ENCODE assay signal across 1 cellular context in the genomic region with DNA sequence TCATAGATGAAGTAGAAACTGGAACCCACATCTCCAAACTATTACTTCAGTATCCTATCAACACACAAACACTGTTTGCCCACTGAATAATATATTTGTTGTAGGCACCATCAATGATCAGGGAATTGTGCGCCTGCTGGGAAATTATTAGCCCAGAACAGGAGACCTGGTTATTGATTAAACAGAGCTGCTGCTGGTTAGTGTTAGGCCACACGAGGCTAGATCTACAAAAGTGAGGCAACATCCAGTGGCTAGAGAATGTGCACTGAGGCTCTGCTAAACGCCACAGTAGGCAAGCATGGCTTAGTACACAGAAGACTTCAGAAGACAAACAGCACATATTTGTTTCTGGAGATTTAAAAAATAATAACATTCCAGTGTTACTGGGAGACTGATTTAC.
A peak's percentile ranks its signal among the peaks of the same experiment; 100 is the strongest.
TF ChIP-seq lines count a peak whose summit lies in the region.

No MANE protein-coding gene starts in this region.

TF ChIP-seq in HepG2, 621 proteins besides CTCF, POLR2A, EP300 and RAD21 (continued from another document and continues in another):
- TF ChIP-seq, protein P1, sequence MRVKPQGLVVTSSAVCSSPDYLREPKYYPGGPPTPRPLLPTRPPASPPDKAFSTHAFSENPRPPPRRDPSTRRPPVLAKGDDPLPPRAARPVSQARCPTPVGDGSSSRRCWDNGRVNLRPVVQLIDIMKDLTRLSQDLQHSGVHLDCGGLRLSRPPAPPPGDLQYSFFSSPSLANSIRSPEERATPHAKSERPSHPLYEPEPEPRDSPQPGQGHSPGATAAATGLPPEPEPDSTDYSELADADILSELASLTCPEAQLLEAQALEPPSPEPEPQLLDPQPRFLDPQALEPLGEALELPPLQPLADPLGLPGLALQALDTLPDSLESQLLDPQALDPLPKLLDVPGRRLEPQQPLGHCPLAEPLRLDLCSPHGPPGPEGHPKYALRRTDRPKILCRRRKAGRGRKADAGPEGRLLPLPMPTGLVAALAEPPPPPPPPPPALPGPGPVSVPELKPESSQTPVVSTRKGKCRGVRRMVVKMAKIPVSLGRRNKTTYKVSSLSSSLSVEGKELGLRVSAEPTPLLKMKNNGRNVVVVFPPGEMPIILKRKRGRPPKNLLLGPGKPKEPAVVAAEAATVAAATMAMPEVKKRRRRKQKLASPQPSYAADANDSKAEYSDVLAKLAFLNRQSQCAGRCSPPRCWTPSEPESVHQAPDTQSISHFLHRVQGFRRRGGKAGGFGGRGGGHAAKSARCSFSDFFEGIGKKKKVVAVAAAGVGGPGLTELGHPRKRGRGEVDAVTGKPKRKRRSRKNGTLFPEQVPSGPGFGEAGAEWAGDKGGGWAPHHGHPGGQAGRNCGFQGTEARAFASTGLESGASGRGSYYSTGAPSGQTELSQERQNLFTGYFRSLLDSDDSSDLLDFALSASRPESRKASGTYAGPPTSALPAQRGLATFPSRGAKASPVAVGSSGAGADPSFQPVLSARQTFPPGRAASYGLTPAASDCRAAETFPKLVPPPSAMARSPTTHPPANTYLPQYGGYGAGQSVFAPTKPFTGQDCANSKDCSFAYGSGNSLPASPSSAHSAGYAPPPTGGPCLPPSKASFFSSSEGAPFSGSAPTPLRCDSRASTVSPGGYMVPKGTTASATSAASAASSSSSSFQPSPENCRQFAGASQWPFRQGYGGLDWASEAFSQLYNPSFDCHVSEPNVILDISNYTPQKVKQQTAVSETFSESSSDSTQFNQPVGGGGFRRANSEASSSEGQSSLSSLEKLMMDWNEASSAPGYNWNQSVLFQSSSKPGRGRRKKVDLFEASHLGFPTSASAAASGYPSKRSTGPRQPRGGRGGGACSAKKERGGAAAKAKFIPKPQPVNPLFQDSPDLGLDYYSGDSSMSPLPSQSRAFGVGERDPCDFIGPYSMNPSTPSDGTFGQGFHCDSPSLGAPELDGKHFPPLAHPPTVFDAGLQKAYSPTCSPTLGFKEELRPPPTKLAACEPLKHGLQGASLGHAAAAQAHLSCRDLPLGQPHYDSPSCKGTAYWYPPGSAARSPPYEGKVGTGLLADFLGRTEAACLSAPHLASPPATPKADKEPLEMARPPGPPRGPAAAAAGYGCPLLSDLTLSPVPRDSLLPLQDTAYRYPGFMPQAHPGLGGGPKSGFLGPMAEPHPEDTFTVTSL (CRISPR knock-in tag; IDR thresholded peaks at IDR 0.05; ENCODE audit: borderline replicate concordance) = no peak
- TF ChIP-seq NR2F6 (IDR thresholded peaks at IDR 0.05) (peak; percentile 13; the same call in 1 of the 2 replicates), NR2F6 (CRISPR knock-in tag; IDR thresholded peaks at IDR 0.05) (peak; percentile 53; the same call in 1 of the 2 replicates), ARNT2 (CRISPR knock-in tag; IDR thresholded peaks at IDR 0.05; ENCODE audit: low read depth) (no peak), ZNF331 (CRISPR knock-in tag; IDR thresholded peaks at IDR 0.05) (peak; percentile 56; the same call in 1 of the 2 replicates), MYC (CRISPR knock-in tag; IDR thresholded peaks at IDR 0.05; ENCODE audit: borderline replicate concordance) (no peak), NFRKB (IDR thresholded peaks at IDR 0.05) (no peak), ZFY (CRISPR knock-in tag; IDR thresholded peaks at IDR 0.05) (0 out of 2 replicates have a peak, but pooled peaks have one; percentile 22), GFI1 (CRISPR knock-in tag; IDR thresholded peaks at IDR 0.05; ENCODE audit: borderline replicate concordance) (peak; percentile 32; the same call in 1 of the 2 replicates), ZBTB20 (CRISPR knock-in tag; IDR thresholded peaks at IDR 0.05; ENCODE audit: borderline replicate concordance, low read depth) (no peak), GTF2F1 (IDR thresholded peaks at IDR 0.05; ENCODE audit: low read length) (no peak), KMT2A (CRISPR knock-in tag; IDR thresholded peaks at IDR 0.05) (0 out of 2 replicates have a peak, but pooled peaks have one; percentile 29), ZNF468 (CRISPR knock-in tag; IDR thresholded peaks at IDR 0.05) (no peak), HOXA3 (CRISPR knock-in tag; IDR thresholded peaks at IDR 0.05) (0 out of 2 replicates have a peak, but pooled peaks have one; percentile 41), ERF (CRISPR knock-in tag; IDR thresholded peaks at IDR 0.05) (peak; percentile 53; the same call in 1 of the 2 replicates), GATAD2A (CRISPR knock-in tag; IDR thresholded peaks at IDR 0.05) (peak; percentile 77), RNF2 (conservative IDR thresholded peaks at IDR 0.05; ENCODE audit: low read depth) (no peak), NFATC3 (CRISPR knock-in tag; IDR thresholded peaks at IDR 0.05) (no peak), GZF1 (CRISPR knock-in tag; IDR thresholded peaks at IDR 0.05) (no peak), ZNF232 (CRISPR knock-in tag; IDR thresholded peaks at IDR 0.05; ENCODE audit: borderline replicate concordance) (no peak), ZNF317 (CRISPR knock-in tag; IDR thresholded peaks at IDR 0.05) (no peak), ZNF549 (CRISPR knock-in tag; IDR thresholded peaks at IDR 0.05) (no peak)
- TF ChIP-seq, protein P2, sequence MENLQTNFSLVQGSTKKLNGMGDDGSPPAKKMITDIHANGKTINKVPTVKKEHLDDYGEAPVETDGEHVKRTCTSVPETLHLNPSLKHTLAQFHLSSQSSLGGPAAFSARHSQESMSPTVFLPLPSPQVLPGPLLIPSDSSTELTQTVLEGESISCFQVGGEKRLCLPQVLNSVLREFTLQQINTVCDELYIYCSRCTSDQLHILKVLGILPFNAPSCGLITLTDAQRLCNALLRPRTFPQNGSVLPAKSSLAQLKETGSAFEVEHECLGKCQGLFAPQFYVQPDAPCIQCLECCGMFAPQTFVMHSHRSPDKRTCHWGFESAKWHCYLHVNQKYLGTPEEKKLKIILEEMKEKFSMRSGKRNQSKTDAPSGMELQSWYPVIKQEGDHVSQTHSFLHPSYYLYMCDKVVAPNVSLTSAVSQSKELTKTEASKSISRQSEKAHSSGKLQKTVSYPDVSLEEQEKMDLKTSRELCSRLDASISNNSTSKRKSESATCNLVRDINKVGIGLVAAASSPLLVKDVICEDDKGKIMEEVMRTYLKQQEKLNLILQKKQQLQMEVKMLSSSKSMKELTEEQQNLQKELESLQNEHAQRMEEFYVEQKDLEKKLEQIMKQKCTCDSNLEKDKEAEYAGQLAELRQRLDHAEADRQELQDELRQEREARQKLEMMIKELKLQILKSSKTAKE (CRISPR knock-in tag; IDR thresholded peaks at IDR 0.05; ENCODE audit: borderline replicate concordance) = no peak
- TF ChIP-seq, protein P3, sequence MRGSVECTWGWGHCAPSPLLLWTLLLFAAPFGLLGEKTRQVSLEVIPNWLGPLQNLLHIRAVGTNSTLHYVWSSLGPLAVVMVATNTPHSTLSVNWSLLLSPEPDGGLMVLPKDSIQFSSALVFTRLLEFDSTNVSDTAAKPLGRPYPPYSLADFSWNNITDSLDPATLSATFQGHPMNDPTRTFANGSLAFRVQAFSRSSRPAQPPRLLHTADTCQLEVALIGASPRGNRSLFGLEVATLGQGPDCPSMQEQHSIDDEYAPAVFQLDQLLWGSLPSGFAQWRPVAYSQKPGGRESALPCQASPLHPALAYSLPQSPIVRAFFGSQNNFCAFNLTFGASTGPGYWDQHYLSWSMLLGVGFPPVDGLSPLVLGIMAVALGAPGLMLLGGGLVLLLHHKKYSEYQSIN (CRISPR knock-in tag; IDR thresholded peaks at IDR 0.05; ENCODE audit: borderline replicate concordance) = no peak
- TF ChIP-seq, protein P4, sequence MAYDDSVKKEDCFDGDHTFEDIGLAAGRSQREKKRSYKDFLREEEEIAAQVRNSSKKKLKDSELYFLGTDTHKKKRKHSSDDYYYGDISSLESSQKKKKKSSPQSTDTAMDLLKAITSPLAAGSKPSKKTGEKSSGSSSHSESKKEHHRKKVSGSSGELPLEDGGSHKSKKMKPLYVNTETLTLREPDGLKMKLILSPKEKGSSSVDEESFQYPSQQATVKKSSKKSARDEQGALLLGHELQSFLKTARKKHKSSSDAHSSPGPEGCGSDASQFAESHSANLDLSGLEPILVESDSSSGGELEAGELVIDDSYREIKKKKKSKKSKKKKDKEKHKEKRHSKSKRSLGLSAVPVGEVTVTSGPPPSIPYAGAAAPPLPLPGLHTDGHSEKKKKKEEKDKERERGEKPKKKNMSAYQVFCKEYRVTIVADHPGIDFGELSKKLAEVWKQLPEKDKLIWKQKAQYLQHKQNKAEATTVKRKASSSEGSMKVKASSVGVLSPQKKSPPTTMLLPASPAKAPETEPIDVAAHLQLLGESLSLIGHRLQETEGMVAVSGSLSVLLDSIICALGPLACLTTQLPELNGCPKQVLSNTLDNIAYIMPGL (CRISPR knock-in tag; IDR thresholded peaks at IDR 0.05; ENCODE audit: borderline replicate concordance in 1 of 2, low read depth in 1 of 2) = no peak
- TF ChIP-seq, protein P5, sequence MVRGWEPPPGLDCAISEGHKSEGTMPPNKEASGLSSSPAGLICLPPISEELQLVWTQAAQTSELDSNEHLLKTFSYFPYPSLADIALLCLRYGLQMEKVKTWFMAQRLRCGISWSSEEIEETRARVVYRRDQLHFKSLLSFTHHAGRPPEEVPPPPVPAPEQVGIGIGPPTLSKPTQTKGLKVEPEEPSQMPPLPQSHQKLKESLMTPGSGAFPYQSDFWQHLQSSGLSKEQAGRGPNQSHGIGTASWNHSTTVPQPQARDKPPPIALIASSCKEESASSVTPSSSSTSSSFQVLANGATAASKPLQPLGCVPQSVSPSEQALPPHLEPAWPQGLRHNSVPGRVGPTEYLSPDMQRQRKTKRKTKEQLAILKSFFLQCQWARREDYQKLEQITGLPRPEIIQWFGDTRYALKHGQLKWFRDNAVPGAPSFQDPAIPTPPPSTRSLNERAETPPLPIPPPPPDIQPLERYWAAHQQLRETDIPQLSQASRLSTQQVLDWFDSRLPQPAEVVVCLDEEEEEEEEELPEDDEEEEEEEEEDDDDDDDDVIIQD (CRISPR knock-in tag; IDR thresholded peaks at IDR 0.05; ENCODE audit: low read depth) = no peak
- TF ChIP-seq, protein P6, sequence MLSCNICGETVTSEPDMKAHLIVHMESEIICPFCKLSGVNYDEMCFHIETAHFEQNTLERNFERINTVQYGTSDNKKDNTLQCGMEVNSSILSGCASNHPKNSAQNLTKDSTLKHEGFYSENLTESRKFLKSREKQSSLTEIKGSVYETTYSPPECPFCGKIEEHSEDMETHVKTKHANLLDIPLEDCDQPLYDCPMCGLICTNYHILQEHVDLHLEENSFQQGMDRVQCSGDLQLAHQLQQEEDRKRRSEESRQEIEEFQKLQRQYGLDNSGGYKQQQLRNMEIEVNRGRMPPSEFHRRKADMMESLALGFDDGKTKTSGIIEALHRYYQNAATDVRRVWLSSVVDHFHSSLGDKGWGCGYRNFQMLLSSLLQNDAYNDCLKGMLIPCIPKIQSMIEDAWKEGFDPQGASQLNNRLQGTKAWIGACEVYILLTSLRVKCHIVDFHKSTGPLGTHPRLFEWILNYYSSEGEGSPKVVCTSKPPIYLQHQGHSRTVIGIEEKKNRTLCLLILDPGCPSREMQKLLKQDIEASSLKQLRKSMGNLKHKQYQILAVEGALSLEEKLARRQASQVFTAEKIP (CRISPR knock-in tag; IDR thresholded peaks at IDR 0.05; ENCODE audit: borderline replicate concordance) = no peak
- TF ChIP-seq, protein P7, sequence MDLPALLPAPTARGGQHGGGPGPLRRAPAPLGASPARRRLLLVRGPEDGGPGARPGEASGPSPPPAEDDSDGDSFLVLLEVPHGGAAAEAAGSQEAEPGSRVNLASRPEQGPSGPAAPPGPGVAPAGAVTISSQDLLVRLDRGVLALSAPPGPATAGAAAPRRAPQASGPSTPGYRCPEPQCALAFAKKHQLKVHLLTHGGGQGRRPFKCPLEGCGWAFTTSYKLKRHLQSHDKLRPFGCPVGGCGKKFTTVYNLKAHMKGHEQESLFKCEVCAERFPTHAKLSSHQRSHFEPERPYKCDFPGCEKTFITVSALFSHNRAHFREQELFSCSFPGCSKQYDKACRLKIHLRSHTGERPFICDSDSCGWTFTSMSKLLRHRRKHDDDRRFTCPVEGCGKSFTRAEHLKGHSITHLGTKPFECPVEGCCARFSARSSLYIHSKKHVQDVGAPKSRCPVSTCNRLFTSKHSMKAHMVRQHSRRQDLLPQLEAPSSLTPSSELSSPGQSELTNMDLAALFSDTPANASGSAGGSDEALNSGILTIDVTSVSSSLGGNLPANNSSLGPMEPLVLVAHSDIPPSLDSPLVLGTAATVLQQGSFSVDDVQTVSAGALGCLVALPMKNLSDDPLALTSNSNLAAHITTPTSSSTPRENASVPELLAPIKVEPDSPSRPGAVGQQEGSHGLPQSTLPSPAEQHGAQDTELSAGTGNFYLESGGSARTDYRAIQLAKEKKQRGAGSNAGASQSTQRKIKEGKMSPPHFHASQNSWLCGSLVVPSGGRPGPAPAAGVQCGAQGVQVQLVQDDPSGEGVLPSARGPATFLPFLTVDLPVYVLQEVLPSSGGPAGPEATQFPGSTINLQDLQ (CRISPR knock-in tag; IDR thresholded peaks at IDR 0.05) = no peak
- TF ChIP-seq, protein P8, sequence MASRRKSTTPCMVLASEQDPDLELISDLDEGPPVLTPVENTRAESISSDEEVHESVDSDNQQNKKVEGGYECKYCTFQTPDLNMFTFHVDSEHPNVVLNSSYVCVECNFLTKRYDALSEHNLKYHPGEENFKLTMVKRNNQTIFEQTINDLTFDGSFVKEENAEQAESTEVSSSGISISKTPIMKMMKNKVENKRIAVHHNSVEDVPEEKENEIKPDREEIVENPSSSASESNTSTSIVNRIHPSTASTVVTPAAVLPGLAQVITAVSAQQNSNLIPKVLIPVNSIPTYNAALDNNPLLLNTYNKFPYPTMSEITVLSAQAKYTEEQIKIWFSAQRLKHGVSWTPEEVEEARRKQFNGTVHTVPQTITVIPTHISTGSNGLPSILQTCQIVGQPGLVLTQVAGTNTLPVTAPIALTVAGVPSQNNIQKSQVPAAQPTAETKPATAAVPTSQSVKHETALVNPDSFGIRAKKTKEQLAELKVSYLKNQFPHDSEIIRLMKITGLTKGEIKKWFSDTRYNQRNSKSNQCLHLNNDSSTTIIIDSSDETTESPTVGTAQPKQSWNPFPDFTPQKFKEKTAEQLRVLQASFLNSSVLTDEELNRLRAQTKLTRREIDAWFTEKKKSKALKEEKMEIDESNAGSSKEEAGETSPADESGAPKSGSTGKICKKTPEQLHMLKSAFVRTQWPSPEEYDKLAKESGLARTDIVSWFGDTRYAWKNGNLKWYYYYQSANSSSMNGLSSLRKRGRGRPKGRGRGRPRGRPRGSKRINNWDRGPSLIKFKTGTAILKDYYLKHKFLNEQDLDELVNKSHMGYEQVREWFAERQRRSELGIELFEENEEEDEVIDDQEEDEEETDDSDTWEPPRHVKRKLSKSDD (CRISPR knock-in tag; IDR thresholded peaks at IDR 0.05; ENCODE audit: low read depth) = no peak
- TF ChIP-seq, protein P9, sequence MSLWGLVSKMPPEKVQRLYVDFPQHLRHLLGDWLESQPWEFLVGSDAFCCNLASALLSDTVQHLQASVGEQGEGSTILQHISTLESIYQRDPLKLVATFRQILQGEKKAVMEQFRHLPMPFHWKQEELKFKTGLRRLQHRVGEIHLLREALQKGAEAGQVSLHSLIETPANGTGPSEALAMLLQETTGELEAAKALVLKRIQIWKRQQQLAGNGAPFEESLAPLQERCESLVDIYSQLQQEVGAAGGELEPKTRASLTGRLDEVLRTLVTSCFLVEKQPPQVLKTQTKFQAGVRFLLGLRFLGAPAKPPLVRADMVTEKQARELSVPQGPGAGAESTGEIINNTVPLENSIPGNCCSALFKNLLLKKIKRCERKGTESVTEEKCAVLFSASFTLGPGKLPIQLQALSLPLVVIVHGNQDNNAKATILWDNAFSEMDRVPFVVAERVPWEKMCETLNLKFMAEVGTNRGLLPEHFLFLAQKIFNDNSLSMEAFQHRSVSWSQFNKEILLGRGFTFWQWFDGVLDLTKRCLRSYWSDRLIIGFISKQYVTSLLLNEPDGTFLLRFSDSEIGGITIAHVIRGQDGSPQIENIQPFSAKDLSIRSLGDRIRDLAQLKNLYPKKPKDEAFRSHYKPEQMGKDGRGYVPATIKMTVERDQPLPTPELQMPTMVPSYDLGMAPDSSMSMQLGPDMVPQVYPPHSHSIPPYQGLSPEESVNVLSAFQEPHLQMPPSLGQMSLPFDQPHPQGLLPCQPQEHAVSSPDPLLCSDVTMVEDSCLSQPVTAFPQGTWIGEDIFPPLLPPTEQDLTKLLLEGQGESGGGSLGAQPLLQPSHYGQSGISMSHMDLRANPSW (CRISPR knock-in tag; IDR thresholded peaks at IDR 0.05; ENCODE audit: borderline replicate concordance) = no peak
